21 cellular contexts compared by ENCODE assay signal in the genomic region with DNA sequence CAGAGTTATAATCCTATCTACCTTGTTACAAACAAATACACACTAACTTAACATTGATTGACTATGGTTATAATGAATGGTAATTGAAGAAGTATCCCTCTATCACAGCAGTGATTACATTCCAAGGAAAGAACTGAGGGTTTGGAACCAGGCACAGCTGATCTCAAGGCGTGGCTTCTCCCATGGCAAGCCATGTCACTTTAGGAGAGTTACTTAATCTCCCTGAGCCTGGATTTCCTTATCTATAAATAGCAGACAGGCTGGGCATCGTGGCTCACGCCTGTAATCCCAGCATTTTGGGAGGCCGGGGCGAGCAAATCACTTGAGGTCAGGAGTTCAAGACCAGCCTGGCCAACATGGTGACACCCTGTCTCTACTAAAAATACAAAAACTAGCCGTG. TPM values are rescaled to one million over a fixed set of nuclear protein-coding genes. Genes with fewer than 3 reads are reported as not detected.
"Had no signal": no experiment of that assay in that cellular context is flagged by ENCODE, and none has a peak within 500 bp of the region (broad histone marks: within the 10 kb centered on the region; RNA-seq: fewer than 3 reads in every experiment).

No MANE protein-coding gene starts in this region.

- H3K27me3 ChIP-seq: breast epithelium had no signal

- H3K27ac ChIP-seq: breast epithelium, gastrocnemius medialis, lower lobe of right lung had no signal

- DNase-seq: activated CD4-positive, alpha-beta T cell treated with anti-CD3 and anti-CD28 coated beads for 36 hours; activated CD4-positive, CD25-positive, alpha-beta regulatory T cell; activated CD8-positive, alpha-beta memory T cell treated with anti-CD3 and anti-CD28 coated beads, Interleukin-2, amount 10 ng/mL, durations not matched to agents 7 days and 5 days; activated CD8-positive, alpha-beta T cell treated with anti-CD3 and anti-CD28 coated beads, Interleukin-2, amount 10 ng/mL, durations not matched to agents 7 days and 5 days; activated naive CD4-positive, alpha-beta T cell; activated T-cell treated with anti-CD3 and anti-CD28 coated beads, Interleukin-2, amount 50 U/mL, for 48 hours; dermis blood vessel endothelial cell; effector CD8-positive, alpha-beta T cell; gastrocnemius medialis; glutamatergic neuron; hippocampal formation; lower lobe of right lung; mesenchymal stem cell; stimulated activated CD4-positive, alpha-beta T cell treated with anti-CD3 and anti-CD28 coated beads, Interleukin-15, amount 100 ng/mL, for 24 hours; stimulated activated CD4-positive, alpha-beta T cell treated with anti-CD3 and anti-CD28 coated beads, Interleukin-2, amount 100 ng/mL, for 24 hours; stimulated activated naive CD4-positive, alpha-beta T cell; T-cell; trophoblast cell had no signal

- ATAC-seq: activated CD4-positive, alpha-beta T cell treated with anti-CD3 and anti-CD28 coated beads for 36 hours; activated CD8-positive, alpha-beta memory T cell treated with anti-CD3 and anti-CD28 coated beads, Interleukin-2, amount 10 ng/mL, durations not matched to agents 7 days and 5 days; activated CD8-positive, alpha-beta T cell treated with anti-CD3 and anti-CD28 coated beads, Interleukin-2, amount 10 ng/mL, durations not matched to agents 7 days and 5 days; activated naive CD4-positive, alpha-beta T cell treated with anti-CD3 and anti-CD28 coated beads, Interleukin-2, amount 50 U/mL, for 72 hours; gastrocnemius medialis; lower lobe of right lung; T-cell had no signal

- H3K4me1 ChIP-seq: breast epithelium, gastrocnemius medialis, lower lobe of right lung had no signal

- H3K36me3 ChIP-seq: breast epithelium, gastrocnemius medialis, lower lobe of right lung had no signal

- H3K4me3 ChIP-seq: breast epithelium, gastrocnemius medialis, lower lobe of right lung had no signal

RNA-seq across cellular contexts. Expression of a gene that starts 25.6 kb away (rescaled TPM):
- total RNA-seq: activated CD4-positive, alpha-beta T cell treated with anti-CD3 and anti-CD28 coated beads for 36 hours; activated CD8-positive, alpha-beta memory T cell treated with anti-CD3 and anti-CD28 coated beads, Interleukin-2, amount 10 ng/mL, durations not matched to agents 7 days and 5 days; activated CD8-positive, alpha-beta T cell treated with anti-CD3 and anti-CD28 coated beads, Interleukin-2, amount 10 ng/mL, durations not matched to agents 7 days and 5 days; activated naive CD4-positive, alpha-beta T cell treated with anti-CD3 and anti-CD28 coated beads, Interleukin-2, amount 50 U/mL, for 72 hours; activated T-helper 2 cell treated with anti-CD3 and anti-CD28 coated beads, Interferon-gamma antibody, Interleukin-2, Interleukin-4, amounts not matched to agents 10 μg/mL and 5 μg/mL and 100 μg/mL, durations not matched to agents 14 hours and 24 hours and 36 hours had no signal
